Comparison of ENCODE assay signal across 12 cellular contexts in the genomic region with DNA sequence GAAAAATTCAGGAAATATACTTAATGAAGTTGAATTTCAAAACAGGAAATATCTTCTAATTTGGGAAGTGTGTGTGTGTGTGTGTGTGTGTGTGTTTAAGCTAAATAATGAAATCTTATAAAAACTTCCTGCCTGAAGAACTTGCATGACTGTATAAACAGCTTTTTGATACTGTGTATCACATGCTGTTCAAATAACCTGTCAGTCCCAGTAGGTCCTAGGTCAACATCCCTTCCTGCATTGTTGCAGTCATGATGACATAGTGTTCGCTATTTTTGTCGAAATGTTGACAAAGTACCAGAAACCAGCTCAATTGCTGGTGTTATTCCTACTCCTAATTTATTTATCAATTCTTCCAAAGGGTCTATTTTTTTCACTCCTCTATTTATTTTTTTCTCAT.
DNase-seq lines count a peak whose midpoint lies in the region; ATAC-seq, FAIRE-seq and TF ChIP-seq lines count a peak whose summit lies in the region.
"Had no signal": no experiment of that assay in that cellular context is flagged by ENCODE, and none has a peak within 500 bp of the region (broad histone marks: within the 10 kb centered on the region; RNA-seq: fewer than 3 reads in every experiment).

No MANE protein-coding gene starts in this region.

- no peak for TF ChIP-seq CTCF in pancreas (IDR thresholded peaks at IDR 0.05)

- WGBS in pancreas, 2 donors, result 19 to 34% methylated on average over 2 of the region's 2 CpGs

- DNase-seq in Right ventricle myocardium inferior (ENCODE audit: missing footprints) (no peak), cardiac septum (ENCODE audit: low spot score) (no peak), Right ventricle myocardium superior (no peak), pancreas (peak in 1 of 6 donors; percentile 18), NCI-H2227 treated with DMSO at 0.1 percent for 48 hours (lab: John Stamatoyannopoulos, UW) (no peak), COLO829 (ENCODE audit: low spot score) (no peak), iPS-NIHi7 (ENCODE audit: extremely low spot score) (no peak)
- DNase-seq: activated CD4-positive, alpha-beta memory T cell treated with anti-CD3 and anti-CD28 coated beads for 36 hours; NCI-H1048; T-helper 9 cell had no signal

- peaks cover 4 to 11% (median 8%) of the 10 kb centered on the region in 3 donors for H3K4me1 ChIP-seq in pancreas

- H3K27ac ChIP-seq in pancreas, result peak overlapping the region in 1 of 4 donors; percentile 14

- intact Hi-C loops in Right ventricle myocardium inferior (cut with DNase I) (no loop called here), cardiac septum (cut with DNase I) (loop anchor here (5.0 kb wide), 1 partner anchor 115 kb away; a partner anchor contains a TSS), Right ventricle myocardium superior (cut with DNase I) (no loop called here), pancreas (cut with DNase I) (no loop called here)

- H3K9me3 ChIP-seq in pancreas, result no peaks in the 10 kb centered on the region

- H3K27me3 ChIP-seq in pancreas, result no peaks in the 10 kb centered on the region

- no peak overlapping the region for H3K4me3 ChIP-seq in pancreas

- H3K36me3 ChIP-seq in pancreas, result no peaks in the 10 kb centered on the region

- no peak for FAIRE-seq in pancreas (lab: Jason Lieb, UNC)
- FAIRE-seq: A204.1 had no signal

- ATAC-seq in Right ventricle myocardium inferior (peak; percentile 45), Right ventricle myocardium superior (ENCODE audit: poor library complexity) (peak; percentile 65), pancreas (peak; percentile 67 to 90 (median 76)), HG02885 (IDR thresholded peaks at IDR 0.05; ENCODE audit: poor library complexity, unreplicated experiment) (no peak)
